16 cellular contexts compared by ENCODE assay signal in genomic region chr18:37529863-37530262, GRCh38. TPM values are rescaled to one million over a fixed set of nuclear protein-coding genes. Genes with fewer than 3 reads are reported as not detected.
DNase-seq lines count a peak whose midpoint lies in the region; ATAC-seq and TF ChIP-seq lines count a peak whose summit lies in the region.
"Had no signal": no experiment of that assay in that cellular context is flagged by ENCODE, and none has a peak within 500 bp of the region (broad histone marks: within the 10 kb centered on the region; RNA-seq: fewer than 3 reads in every experiment).

No MANE protein-coding gene starts in this region.

- intact Hi-C loops in left cardiac atrium (cut with DNase I), result loop anchor here in 1 of 2 donors (10.0 kb wide), 1 partner anchor 85 kb away; no protein-coding TSS in a partner anchor
- intact Hi-C loops in naive thymus-derived CD4-positive, alpha-beta T cell (cut with micrococcal nuclease), result no loop called here

- ATAC-seq in left cardiac atrium, result peak; percentile 23 to 80
- peak; percentile 71 for ATAC-seq in GM21717 (IDR thresholded peaks at IDR 0.05; ENCODE audit: unreplicated experiment)
- peak; percentile 84 for ATAC-seq in HG03280 (IDR thresholded peaks at IDR 0.05; ENCODE audit: unreplicated experiment)
- ATAC-seq in stimulated activated naive B cell treated with anti-CD40 and anti-IgM and Interleukin-4, amounts not matched to agents 10 μg/mL and 1 μg/mL and 100 μg/mL, for 72 hours (replicated peaks), result peak; percentile 45 to 67
- ATAC-seq in HG02610 (IDR thresholded peaks at IDR 0.05; ENCODE audit: unreplicated experiment), result no peak
- ATAC-seq in effector memory CD8-positive, alpha-beta T cell (replicated peaks), result no peak
- ATAC-seq in naive thymus-derived CD4-positive, alpha-beta T cell, result no peak

- peaks cover 0 to 5% of the 10 kb centered on the region in 2 donors for H3K27me3 ChIP-seq in right atrium auricular region
- H3K27me3 ChIP-seq in naive thymus-derived CD4-positive, alpha-beta T cell (ENCODE audit: control insufficient read depth in 2 of 2, insufficient read depth in 2 of 2, low read length in 2 of 2), result no peaks in the 10 kb centered on the region

- no peak for TF ChIP-seq CTCF in right atrium auricular region (IDR thresholded peaks at IDR 0.05)

- H3K27me3 Mint-ChIP-seq in stimulated activated naive B cell treated with anti-CD40 and anti-IgM and Interleukin-4, amounts not matched to agents 10 μg/mL and 1 μg/mL and 100 μg/mL, for 72 hours, result peaks cover 19 to 36% of the 10 kb centered on the region in 2 donors
- H3K27me3 Mint-ChIP-seq in effector memory CD8-positive, alpha-beta T cell, result peaks cover 6 to 43% of the 10 kb centered on the region in 2 donors
- H3K27me3 Mint-ChIP-seq in naive thymus-derived CD4-positive, alpha-beta T cell, result peaks cover 17 to 51% (median 29%) of the 10 kb centered on the region in 5 donors

- DNase-seq in left cardiac atrium, result no peak
- DNase-seq in right atrium auricular region (ENCODE audit: low spot score), result no peak
- DNase-seq in stimulated activated naive B cell treated with anti-CD40 and anti-IgM and Interleukin-4, amounts not matched to agents 10 μg/mL and 1 μg/mL and 100 μg/mL, for 72 hours, result no peak
- no peak for DNase-seq in effector memory CD8-positive, alpha-beta T cell
- no peak for DNase-seq in naive thymus-derived CD4-positive, alpha-beta T cell
- DNase-seq: activated CD4-positive, alpha-beta T cell treated with anti-CD3 and anti-CD28 coated beads, Interleukin-2, amount 50 U/mL, for 48 hours; activated naive CD4-positive, alpha-beta T cell; erythroblast; NCI-H1694 had no signal

- POLR2A ChIA-PET in naive thymus-derived CD4-positive, alpha-beta T cell (lab: Charles Lee), result no interaction called here

- no peak overlapping the region for H3K4me3 Mint-ChIP-seq in stimulated activated naive B cell treated with anti-CD40 and anti-IgM and Interleukin-4, amounts not matched to agents 10 μg/mL and 1 μg/mL and 100 μg/mL, for 72 hours
- H3K4me3 Mint-ChIP-seq in effector memory CD8-positive, alpha-beta T cell, result no peak overlapping the region
- H3K4me3 Mint-ChIP-seq in naive thymus-derived CD4-positive, alpha-beta T cell, result no peak overlapping the region

- H3K4me3 ChIP-seq in right atrium auricular region, result no peak overlapping the region
- no peak overlapping the region for H3K4me3 ChIP-seq in naive thymus-derived CD4-positive, alpha-beta T cell (ENCODE audit: low read length)

- H3K36me3 ChIP-seq in right atrium auricular region, result no peaks in the 10 kb centered on the region
- no peaks in the 10 kb centered on the region for H3K36me3 ChIP-seq in naive thymus-derived CD4-positive, alpha-beta T cell (ENCODE audit: control insufficient read depth in 2 of 3, insufficient read depth in 3 of 3, low read length in 3 of 3)

- peaks cover 8 to 9% of the 10 kb centered on the region in 2 donors for H3K4me1 Mint-ChIP-seq in stimulated activated naive B cell treated with anti-CD40 and anti-IgM and Interleukin-4, amounts not matched to agents 10 μg/mL and 1 μg/mL and 100 μg/mL, for 72 hours
- H3K4me1 Mint-ChIP-seq in effector memory CD8-positive, alpha-beta T cell (ENCODE audit: low read depth in 2 of 2), result peaks cover 0 to 6% of the 10 kb centered on the region in 2 donors
- H3K4me1 Mint-ChIP-seq in naive thymus-derived CD4-positive, alpha-beta T cell, result peaks cover 0 to 10% (median 0%) of the 10 kb centered on the region in 7 donors

- no peak overlapping the region for H3K27ac ChIP-seq in right atrium auricular region
- no peak overlapping the region for H3K27ac ChIP-seq in naive thymus-derived CD4-positive, alpha-beta T cell (ENCODE audit: low read depth, low read length)

- H3K4me1 ChIP-seq in right atrium auricular region, result no peaks in the 10 kb centered on the region
- no peaks in the 10 kb centered on the region for H3K4me1 ChIP-seq in naive thymus-derived CD4-positive, alpha-beta T cell (ENCODE audit: control insufficient read depth in 2 of 2, insufficient read depth in 2 of 2, low read length in 2 of 2)

- H3K27ac Mint-ChIP-seq in stimulated activated naive B cell treated with anti-CD40 and anti-IgM and Interleukin-4, amounts not matched to agents 10 μg/mL and 1 μg/mL and 100 μg/mL, for 72 hours, result no peak overlapping the region
- H3K27ac Mint-ChIP-seq in effector memory CD8-positive, alpha-beta T cell, result no peak overlapping the region
- no peak overlapping the region for H3K27ac Mint-ChIP-seq in naive thymus-derived CD4-positive, alpha-beta T cell

- H3K36me3 Mint-ChIP-seq in stimulated activated naive B cell treated with anti-CD40 and anti-IgM and Interleukin-4, amounts not matched to agents 10 μg/mL and 1 μg/mL and 100 μg/mL, for 72 hours, result peaks cover 0 to 3% of the 10 kb centered on the region in 2 donors
- no peaks in the 10 kb centered on the region for H3K36me3 Mint-ChIP-seq in effector memory CD8-positive, alpha-beta T cell (ENCODE audit: insufficient read depth)
- peaks cover 0 to 4% (median 0%) of the 10 kb centered on the region in 5 donors for H3K36me3 Mint-ChIP-seq in naive thymus-derived CD4-positive, alpha-beta T cell

- CTCF ChIA-PET in naive thymus-derived CD4-positive, alpha-beta T cell (lab: Charles Lee), result no interaction called here

- no peaks in the 10 kb centered on the region for H3K9me3 ChIP-seq in right atrium auricular region
- H3K9me3 ChIP-seq in naive thymus-derived CD4-positive, alpha-beta T cell (ENCODE audit: control insufficient read depth in 2 of 3, low read length in 3 of 3), result no peaks in the 10 kb centered on the region

- H3K9me3 Mint-ChIP-seq in stimulated activated naive B cell treated with anti-CD40 and anti-IgM and Interleukin-4, amounts not matched to agents 10 μg/mL and 1 μg/mL and 100 μg/mL, for 72 hours, result no peaks in the 10 kb centered on the region
- no peaks in the 10 kb centered on the region for H3K9me3 Mint-ChIP-seq in effector memory CD8-positive, alpha-beta T cell
- peaks cover 0 to 5% (median 0%) of the 10 kb centered on the region in 11 donors for H3K9me3 Mint-ChIP-seq in naive thymus-derived CD4-positive, alpha-beta T cell

RNA-seq across cellular contexts. Expression of gene CELF4, which starts 35.7 kb away (rescaled TPM):
- total RNA-seq in left cardiac atrium (under 1 TPM; 0.32 to 0.79 TPM), right atrium auricular region (1 to 10 TPM in 1 of 2 donors, under 1 TPM in 1; 0.22 to 3.9 TPM)
- not detected for total RNA-seq in naive thymus-derived CD4-positive, alpha-beta T cell
- polyA plus RNA-seq in naive thymus-derived CD4-positive, alpha-beta T cell, result under 1 TPM in 1 of 2 donors, not detected in 1; 0.20 TPM
- total RNA-seq: A172, mononuclear cell, renal cortical epithelial cell, subcutaneous adipose tissue had no signal

Comparison
In these comparisons a context has a peak if more than half of its experiments do, and no peak if none do; other contexts are left out.
1. ATAC-seq: peak in left cardiac atrium (2 of 2), GM21717 (single experiment), HG03280 (single experiment) and stimulated activated naive B cell treated with anti-CD40 and anti-IgM and Interleukin-4, amounts not matched to agents 10 μg/mL and 1 μg/mL and 100 μg/mL, for 72 hours (2 of 2); none in HG02610 (single experiment), effector memory CD8-positive, alpha-beta T cell (single experiment) and naive thymus-derived CD4-positive, alpha-beta T cell (single experiment).